8 cellular contexts compared by ENCODE assay signal in the genomic region with DNA sequence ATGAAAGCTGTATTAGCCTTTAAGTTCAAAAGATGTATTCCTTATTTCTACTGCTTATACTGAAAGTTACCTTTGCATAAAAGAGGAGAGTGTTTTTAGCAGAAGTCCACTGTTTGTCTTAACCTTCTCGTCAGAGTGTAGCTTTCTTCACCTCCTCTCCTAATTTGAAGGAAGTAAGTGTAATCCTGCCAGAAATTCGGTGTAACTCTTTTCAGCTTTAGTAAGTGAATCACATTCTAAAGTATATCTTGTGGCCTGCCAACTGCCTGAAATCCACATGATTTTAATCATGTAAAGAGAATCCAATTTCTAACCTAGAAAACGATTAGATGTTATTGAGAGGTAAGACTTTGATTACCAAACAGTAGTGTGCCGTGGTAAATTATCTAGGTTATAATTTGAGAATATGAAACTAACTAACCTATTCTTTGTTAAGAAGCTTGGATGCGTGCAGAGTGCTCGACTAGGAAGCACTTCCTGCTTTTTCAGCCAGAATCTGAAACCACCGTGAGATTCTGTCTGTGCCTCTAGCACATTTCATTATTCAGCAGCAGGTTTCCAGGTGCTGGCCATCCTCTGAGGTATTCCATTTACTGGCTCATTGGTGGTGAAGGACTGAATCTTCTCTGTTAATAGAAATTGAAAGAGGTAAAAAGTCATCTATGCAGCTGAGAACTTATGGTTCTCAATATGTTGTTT. TPM values are rescaled to one million over a fixed set of nuclear protein-coding genes. Genes with fewer than 3 reads are reported as not detected.
DNase-seq lines count a peak whose midpoint lies in the region; ATAC-seq and TF ChIP-seq lines count a peak whose summit lies in the region.

No MANE protein-coding gene starts in this region.

- ATAC-seq in GM19043 (IDR thresholded peaks at IDR 0.05; ENCODE audit: low read depth, unreplicated experiment) (peak; percentile 43), esophagus mucosa (peak; percentile 33), GM19023 (IDR thresholded peaks at IDR 0.05; ENCODE audit: unreplicated experiment) (no peak), foreskin keratinocyte (no peak)

- H3K27me3 ChIP-seq in foreskin keratinocyte: no peaks in the 10 kb centered on the region

- no peak overlapping the region for H3K27ac ChIP-seq in foreskin keratinocyte

- no peak for TF ChIP-seq CTCF in foreskin keratinocyte (conservative IDR thresholded peaks at IDR 0.05)

- peak; percentile 40 for DNase-seq in CD1c-positive myeloid dendritic cell (ENCODE audit: extremely low spot score)
- DNase-seq in NCI-H2029 treated with DMSO at 0.1 percent for 48 hours (lab: John Stamatoyannopoulos, UW): peak; percentile 41
- DNase-seq in NCI-H748 treated with DMSO at 0.1 percent for 48 hours (lab: John Stamatoyannopoulos, UW): no peak
- no peak for DNase-seq in NCI-H2227 treated with DMSO at 0.1 percent for 48 hours (lab: John Stamatoyannopoulos, UW)
- no peak for DNase-seq in foreskin keratinocyte

- H3K4me1 ChIP-seq in foreskin keratinocyte: no peaks in the 10 kb centered on the region

RNA-seq across cellular contexts. Expression of a gene that starts 7.5 kb away (rescaled TPM):
- total RNA-seq in esophagus mucosa: 24.4 TPM
- total RNA-seq in foreskin keratinocyte: 22.2 and 25.3 TPM in 2 replicates
- polyA plus RNA-seq in foreskin keratinocyte: 22.1 and 24.9 TPM in 2 replicates

Comparison
In these comparisons a context has a peak if more than half of its experiments do, and no peak if none do; other contexts are left out.
1. DNase-seq: peak in CD1c-positive myeloid dendritic cell (single experiment) and NCI-H2029 treated with DMSO at 0.1 percent for 48 hours (single experiment); none in NCI-H748 treated with DMSO at 0.1 percent for 48 hours (single experiment), NCI-H2227 treated with DMSO at 0.1 percent for 48 hours (single experiment) and foreskin keratinocyte (0 of 2).
2. ATAC-seq: peak in GM19043 (single experiment) and esophagus mucosa (single experiment); none in GM19023 (single experiment) and foreskin keratinocyte (single experiment).